ENCODE assay signal across 9 cellular contexts in the genomic region with DNA sequence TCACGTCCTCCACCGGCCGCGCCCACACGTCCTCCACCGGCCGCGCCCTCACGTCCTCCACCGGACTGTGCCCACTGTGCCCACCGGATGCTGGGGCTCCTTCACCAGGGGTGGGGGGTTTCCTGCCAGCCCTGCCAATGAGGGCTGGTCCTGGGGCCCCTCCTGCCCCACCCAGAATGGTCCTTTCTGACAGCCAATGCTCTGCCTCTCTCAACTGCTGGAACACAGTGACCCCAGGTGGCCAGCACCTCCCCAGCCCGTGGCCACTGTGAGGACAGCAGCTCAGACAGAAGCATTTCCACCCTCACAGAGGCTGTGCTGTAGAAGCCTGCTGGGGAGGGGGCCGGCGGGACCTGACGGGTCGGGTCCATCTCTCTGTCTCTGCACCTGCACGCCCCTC.
DNase-seq lines count a peak whose midpoint lies in the region; ATAC-seq and TF ChIP-seq lines count a peak whose summit lies in the region.
"Had no signal": no experiment of that assay in that cellular context is flagged by ENCODE, and none has a peak within 500 bp of the region (broad histone marks: within the 10 kb centered on the region; RNA-seq: fewer than 3 reads in every experiment).

No MANE protein-coding gene starts in this region.

- H3K27me3 Mint-ChIP-seq in activated CD4-positive, alpha-beta T cell treated with anti-CD3 and anti-CD28 coated beads for 36 hours: no peaks in the 10 kb centered on the region
- H3K27me3 Mint-ChIP-seq in WTC11 (ENCODE audit: low read depth): no peaks in the 10 kb centered on the region

- POLR2A ChIA-PET in activated CD4-positive, alpha-beta T cell treated with anti-CD3 and anti-CD28 coated beads for 36 hours (lab: Charles Lee): no interaction called here
- POLR2A ChIA-PET in WTC11 (lab: Charles Lee): interaction anchor here (0.9 kb wide), 1 partner anchor 10 kb away, joined by 3 read pairs; no protein-coding TSS in a partner anchor

- TF ChIP-seq POLR2A in esophagus muscularis mucosa (IDR thresholded peaks at IDR 0.05; ENCODE audit: low read depth): no peak
- no peak for TF ChIP-seq POLR2A in spleen (IDR thresholded peaks at IDR 0.05)

- WGBS in esophagus muscularis mucosa: 90% methylated on average over 16 of the region's 17 CpGs
- WGBS in spleen, 5 donors: 76 to 93% (median 83%) methylated on average over 9 to 17 of the region's 17 CpGs

- H3K9me3 ChIP-seq in esophagus muscularis mucosa (no peaks in the 10 kb centered on the region), spleen (no peaks in the 10 kb centered on the region)

- no peaks in the 10 kb centered on the region for H3K9me3 Mint-ChIP-seq in activated CD4-positive, alpha-beta T cell treated with anti-CD3 and anti-CD28 coated beads for 36 hours (ENCODE audit: low read depth)
- no peaks in the 10 kb centered on the region for H3K9me3 Mint-ChIP-seq in WTC11

- H3K27me3 ChIP-seq in esophagus muscularis mucosa (no peaks in the 10 kb centered on the region), spleen (replicated peaks in 1 of 7) (no peaks in the 10 kb centered on the region)

- no peaks in the 10 kb centered on the region for H3K4me1 ChIP-seq in esophagus muscularis mucosa
- peaks cover 0 to 20% (median 3%) of the 10 kb centered on the region in 6 donors for H3K4me1 ChIP-seq in spleen

- peak; percentile 64 for DNase-seq in activated CD4-positive, alpha-beta T cell treated with anti-CD3 and anti-CD28 coated beads for 36 hours
- DNase-seq in activated CD4-positive, alpha-beta T cell treated with anti-CD3 and anti-CD28 coated beads for 1 hour: no peak
- DNase-seq in WTC11 (ENCODE audit: low spot score) (peak; percentile 27), esophagus muscularis mucosa (ENCODE audit: extremely low spot score) (no peak), spleen (no peak), MV-4-11 (lab: John Stamatoyannopoulos, UW) (no peak), NCI-H446 (lab: John Stamatoyannopoulos, UW) (no peak)

- intact Hi-C loops in activated CD4-positive, alpha-beta T cell treated with anti-CD3 and anti-CD28 coated beads for 36 hours (cut with DNase I, micrococcal nuclease): loop anchor here (1.0 to 2.0 kb wide), 2 partner anchors 304 kb away; no protein-coding TSS in a partner anchor
- intact Hi-C loops in esophagus muscularis mucosa (cut with DNase I): no loop called here
- intact Hi-C loops in spleen (cut with DNase I; ENCODE audit: low total_unique reads): loop anchor here (10.0 kb wide), 1 partner anchor 302 kb away; no protein-coding TSS in a partner anchor

- peaks cover 2% of the 10 kb centered on the region for H3K36me3 Mint-ChIP-seq in activated CD4-positive, alpha-beta T cell treated with anti-CD3 and anti-CD28 coated beads for 36 hours (ENCODE audit: low read depth)
- no peaks in the 10 kb centered on the region for H3K36me3 Mint-ChIP-seq in WTC11

- H3K27ac ChIP-seq in esophagus muscularis mucosa (replicated peaks in 1 of 4) (no peak overlapping the region), spleen (peak overlapping the region in 5 of 8 donors; percentile 31 to 72 (median 63))
- H3K27ac ChIP-seq: C4-2B had no signal

- no peak for TF ChIP-seq CTCF in WTC11 (IDR thresholded peaks at IDR 0.05)
- peak in 2 of 3 experiments; percentile 30 to 32 for TF ChIP-seq CTCF in esophagus muscularis mucosa (IDR thresholded peaks at IDR 0.05)
- peak in 10 of 11 experiments; percentile 15 to 69 (median 45) for TF ChIP-seq CTCF in spleen (IDR thresholded peaks at IDR 0.05 in 8 of 11, conservative IDR thresholded peaks at IDR 0.05 in 3 of 11)

- peaks cover 19% of the 10 kb centered on the region for H3K4me1 Mint-ChIP-seq in activated CD4-positive, alpha-beta T cell treated with anti-CD3 and anti-CD28 coated beads for 36 hours
- H3K4me1 Mint-ChIP-seq in WTC11: peaks cover 4% of the 10 kb centered on the region; the same call in 1 of the 2 replicates

- H3K4me3 Mint-ChIP-seq in activated CD4-positive, alpha-beta T cell treated with anti-CD3 and anti-CD28 coated beads for 36 hours: no peak overlapping the region
- no peak overlapping the region for H3K4me3 Mint-ChIP-seq in WTC11

- ATAC-seq in activated CD4-positive, alpha-beta T cell treated with anti-CD3 and anti-CD28 coated beads for 36 hours: peak; percentile 66
- no peak for ATAC-seq in WTC11
- no peak for ATAC-seq in GM18909 (IDR thresholded peaks at IDR 0.05; ENCODE audit: poor library complexity, unreplicated experiment)

- CTCF ChIA-PET in activated CD4-positive, alpha-beta T cell treated with anti-CD3 and anti-CD28 coated beads for 36 hours (lab: Charles Lee): interaction anchor here (1.0 to 1.6 kb wide), 3 partner anchors 12 to 303 kb away, joined by 3 to 4 read pairs (median 3); no protein-coding TSS in a partner anchor
- CTCF ChIA-PET in WTC11 (lab: Charles Lee): interaction anchor here (1.0 to 1.9 kb wide), 3 partner anchors 19 to 314 kb away, joined by 3 to 8 read pairs (median 4); no protein-coding TSS in a partner anchor

- TF ChIP-seq EP300 in esophagus muscularis mucosa (IDR thresholded peaks at IDR 0.05): no peak

- H3K36me3 ChIP-seq in esophagus muscularis mucosa: peaks cover 0 to 4% (median 0%) of the 10 kb centered on the region in 4 donors
- H3K36me3 ChIP-seq in spleen: no peaks in the 10 kb centered on the region

- H3K27ac Mint-ChIP-seq in activated CD4-positive, alpha-beta T cell treated with anti-CD3 and anti-CD28 coated beads for 36 hours: peak overlapping the region; percentile 37
- H3K27ac Mint-ChIP-seq in WTC11: no peak overlapping the region

- H3K4me3 ChIP-seq in esophagus muscularis mucosa (no peak overlapping the region), spleen (no peak overlapping the region)

TF ChIP-seq in WTC11, 78 proteins besides CTCF, POLR2A, EP300 and RAD21:
- TF ChIP-seq RELA (CRISPR knock-in tag; IDR thresholded peaks at IDR 0.05; ENCODE audit: borderline replicate concordance) (no peak), SP1 (CRISPR knock-in tag; conservative IDR thresholded peaks at IDR 0.05) (no peak), GRHL2 (CRISPR knock-in tag; IDR thresholded peaks at IDR 0.05; ENCODE audit: insufficient replicate concordance, severe bottlenecking) (no peak), GTF2I (CRISPR knock-in tag; conservative IDR thresholded peaks at IDR 0.05) (no peak), ZNF416 (CRISPR knock-in tag; IDR thresholded peaks at IDR 0.05) (no peak)
- TF ChIP-seq, protein P1, sequence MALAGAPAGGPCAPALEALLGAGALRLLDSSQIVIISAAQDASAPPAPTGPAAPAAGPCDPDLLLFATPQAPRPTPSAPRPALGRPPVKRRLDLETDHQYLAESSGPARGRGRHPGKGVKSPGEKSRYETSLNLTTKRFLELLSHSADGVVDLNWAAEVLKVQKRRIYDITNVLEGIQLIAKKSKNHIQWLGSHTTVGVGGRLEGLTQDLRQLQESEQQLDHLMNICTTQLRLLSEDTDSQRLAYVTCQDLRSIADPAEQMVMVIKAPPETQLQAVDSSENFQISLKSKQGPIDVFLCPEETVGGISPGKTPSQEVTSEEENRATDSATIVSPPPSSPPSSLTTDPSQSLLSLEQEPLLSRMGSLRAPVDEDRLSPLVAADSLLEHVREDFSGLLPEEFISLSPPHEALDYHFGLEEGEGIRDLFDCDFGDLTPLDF (CRISPR knock-in tag; IDR thresholded peaks at IDR 0.05): no peak
- TF ChIP-seq, protein P2, sequence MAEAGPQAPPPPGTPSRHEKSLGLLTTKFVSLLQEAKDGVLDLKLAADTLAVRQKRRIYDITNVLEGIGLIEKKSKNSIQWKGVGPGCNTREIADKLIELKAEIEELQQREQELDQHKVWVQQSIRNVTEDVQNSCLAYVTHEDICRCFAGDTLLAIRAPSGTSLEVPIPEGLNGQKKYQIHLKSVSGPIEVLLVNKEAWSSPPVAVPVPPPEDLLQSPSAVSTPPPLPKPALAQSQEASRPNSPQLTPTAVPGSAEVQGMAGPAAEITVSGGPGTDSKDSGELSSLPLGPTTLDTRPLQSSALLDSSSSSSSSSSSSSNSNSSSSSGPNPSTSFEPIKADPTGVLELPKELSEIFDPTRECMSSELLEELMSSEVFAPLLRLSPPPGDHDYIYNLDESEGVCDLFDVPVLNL (CRISPR knock-in tag; IDR thresholded peaks at IDR 0.05; ENCODE audit: borderline replicate concordance, low read depth): no peak
TF ChIP-seq in WTC11: peak in this region for 0.

Comparison
In these comparisons a context has a peak if more than half of its experiments do, and no peak if none do; other contexts are left out.
1. DNase-seq: peak in activated CD4-positive, alpha-beta T cell treated with anti-CD3 and anti-CD28 coated beads for 36 hours (single experiment) and WTC11 (single experiment); none in activated CD4-positive, alpha-beta T cell treated with anti-CD3 and anti-CD28 coated beads for 1 hour (single experiment), esophagus muscularis mucosa (single experiment), spleen (single experiment), MV-4-11 (single experiment) and NCI-H446 (0 of 2).
2. H3K27ac ChIP-seq: peak in spleen (5 of 8); none in esophagus muscularis mucosa (0 of 4).